8 cellular contexts compared by ENCODE assay signal in the genomic region with DNA sequence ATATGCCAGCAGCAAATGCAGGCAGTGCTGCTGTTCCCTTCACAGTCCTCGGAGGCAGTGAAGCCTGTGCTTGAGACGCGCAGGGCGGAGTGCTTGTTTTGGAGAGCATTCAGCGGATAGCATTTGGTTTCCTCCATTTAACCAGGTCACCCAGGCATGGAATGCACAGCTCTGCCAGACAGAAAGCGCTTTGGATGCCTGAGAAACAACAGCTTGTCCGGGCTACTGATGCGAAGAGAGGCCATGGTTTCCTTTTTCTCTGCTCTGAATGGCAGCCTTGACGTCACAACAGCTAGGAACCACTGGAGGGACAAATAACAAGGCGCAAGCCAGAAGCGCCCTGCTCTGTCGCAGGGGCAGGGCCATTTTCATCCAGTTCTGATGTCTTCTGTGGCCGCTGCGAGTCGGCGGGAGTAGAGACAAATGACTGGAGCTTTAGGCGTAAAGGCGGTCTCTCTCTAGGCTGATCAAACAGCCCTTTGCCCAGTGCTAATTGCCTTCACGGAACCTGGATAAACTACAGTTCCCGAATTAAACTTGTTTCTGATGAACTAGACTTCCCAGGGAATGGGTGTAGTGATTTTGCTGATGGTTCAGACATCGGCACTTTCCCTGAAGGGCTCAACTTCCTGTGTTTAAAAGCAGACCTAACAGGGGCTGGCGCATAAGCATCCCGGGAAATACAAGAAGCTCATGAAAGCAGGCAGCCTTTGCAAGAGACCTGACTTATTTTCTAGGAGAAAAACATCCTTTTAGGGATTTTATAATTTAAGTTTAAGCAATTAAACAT.
A peak's percentile ranks its signal among the peaks of the same experiment; 100 is the strongest.
DNase-seq lines count a peak whose midpoint lies in the region; TF ChIP-seq lines count a peak whose summit lies in the region.

No MANE protein-coding gene starts in this region.

- H2AK5ac ChIP-seq in mesenchymal stem cell (ENCODE audit: low read length, severe bottlenecking) = peak overlapping the region; percentile 62

- peaks cover 51 to 76% of the 10 kb centered on the region in 2 donors for H3K4me1 Mint-ChIP-seq in immature natural killer cell

- peaks cover 23% of the 10 kb centered on the region for H3K79me1 ChIP-seq in mesenchymal stem cell (replicated peaks; ENCODE audit: low read length, poor library complexity, severe bottlenecking)

- no peak overlapping the region for H3K23ac ChIP-seq in mesenchymal stem cell (ENCODE audit: low read length in 2 of 2)

- DNase-seq in A673 (ENCODE audit: low spot score) (peak; percentile 65), NCI-H2029 (lab: John Stamatoyannopoulos, UW) (peak; percentile 87), choroid plexus epithelial cell (ENCODE audit: low read depth) (peak; percentile 94), mesenchymal stem cell (no peak), tibial nerve (ENCODE audit: low spot score in 2 of 2) (peak; percentile 47 to 57), immature natural killer cell (no peak), GF-D8 (lab: John Stamatoyannopoulos, UW) (no peak), GM10248 (ENCODE audit: extremely low spot score) (no peak)

- H3K27ac ChIP-seq in A673 (ENCODE audit: low read depth, low read length, poor library complexity, severe bottlenecking) (peak overlapping the region; percentile 94), mesenchymal stem cell (ENCODE audit: low read length, poor library complexity, severe bottlenecking) (peak overlapping the region; percentile 81), tibial nerve (peak overlapping the region; percentile 79 to 94 (median 86))

- H3K9me3 ChIP-seq in A673 (ENCODE audit: low read depth, low read length, poor library complexity, severe bottlenecking) (no peaks in the 10 kb centered on the region), mesenchymal stem cell (ENCODE audit: control insufficient read depth, low read length) (no peaks in the 10 kb centered on the region), tibial nerve (no peaks in the 10 kb centered on the region)

- CTCF ChIA-PET in A673 (lab: Charles Lee) (interaction anchor here (0.5 to 1.0 kb wide), 2 partner anchors 25 to 39 kb away, joined by 3 to 4 read pairs; no protein-coding TSS in a partner anchor), GM10248 (lab: Yijun Ruan, JAX) (interaction anchor here (0.6 to 1.7 kb wide), 9 partner anchors 8 to 538 kb away, joined by 3 to 8 read pairs (median 3); no protein-coding TSS in a partner anchor)

- H3K14ac ChIP-seq in mesenchymal stem cell (ENCODE audit: low read length in 2 of 2) = no peak overlapping the region

- H3K4ac ChIP-seq in mesenchymal stem cell (ENCODE audit: low read depth in 1 of 2, low read length in 2 of 2) = no peak overlapping the region

- H3K27me3 ChIP-seq in A673 (replicated peaks; ENCODE audit: insufficient read depth, low read depth, low read length, poor library complexity) (no peaks in the 10 kb centered on the region), mesenchymal stem cell (ENCODE audit: control insufficient read depth in 1 of 2, insufficient read depth in 1 of 2, low read length in 2 of 2) (no peaks in the 10 kb centered on the region), tibial nerve (no peaks in the 10 kb centered on the region)

- H3K4me3 ChIP-seq in A673 (ENCODE audit: low read depth, low read length, poor library complexity, severe bottlenecking) = peak overlapping the region; percentile 18
- H3K4me3 ChIP-seq in choroid plexus epithelial cell (ENCODE audit: low read depth, low read length) = peak overlapping the region; percentile 13
- H3K4me3 ChIP-seq in mesenchymal stem cell (ENCODE audit: insufficient read depth in 1 of 2, low read depth in 1 of 2, low read length in 2 of 2) = no peak overlapping the region
- peak overlapping the region in 3 of 4 donors; percentile 4 to 26 (median 20) for H3K4me3 ChIP-seq in tibial nerve

- H3K36me3 Mint-ChIP-seq in immature natural killer cell = peaks cover 0 to 5% (median 4%) of the 10 kb centered on the region in 3 donors

- no peak overlapping the region for H3K27ac Mint-ChIP-seq in immature natural killer cell

- peaks cover 4 to 25% (median 5%) of the 10 kb centered on the region in 3 donors for H3K27me3 Mint-ChIP-seq in immature natural killer cell (ENCODE audit: low read depth in 3 of 3)

- H2AFZ ChIP-seq in mesenchymal stem cell (ENCODE audit: low read depth, low read length) = no peak overlapping the region

- no peak overlapping the region for H3K4me3 Mint-ChIP-seq in immature natural killer cell

- POLR2A ChIA-PET in A673 (lab: Charles Lee; ENCODE audit: low non-redundant PET) (no interaction called here), GM10248 (lab: Yijun Ruan, JAX) (interaction anchor here (0.6 kb wide), 1 partner anchor 10 kb away, joined by 3 read pairs; no protein-coding TSS in a partner anchor)

- WGBS in mesenchymal stem cell = 91% methylated on average over 23 of the region's 23 CpGs
- WGBS in tibial nerve, 2 donors = 26 to 47% methylated on average over 23 of the region's 23 CpGs

- H2BK12ac ChIP-seq in mesenchymal stem cell (ENCODE audit: low read length in 2 of 2) = peak overlapping the region; percentile 29 to 31

- H2BK5ac ChIP-seq in mesenchymal stem cell (ENCODE audit: low read depth, low read length, poor library complexity, severe bottlenecking) = no peak overlapping the region

- H4K8ac ChIP-seq in mesenchymal stem cell (ENCODE audit: low read length) = no peak overlapping the region

- peak; percentile 70 to 92 for TF ChIP-seq EP300 in tibial nerve (IDR thresholded peaks at IDR 0.05)

- no peak overlapping the region for H3K4me2 ChIP-seq in mesenchymal stem cell (ENCODE audit: low read length, poor library complexity, severe bottlenecking)

- no peak overlapping the region for H2BK120ac ChIP-seq in mesenchymal stem cell (ENCODE audit: low read depth, low read length)

- peak overlapping the region; percentile 61 for H4K91ac ChIP-seq in mesenchymal stem cell (ENCODE audit: low read length)

- TF ChIP-seq CTCF in A673 (conservative IDR thresholded peaks at IDR 0.05; ENCODE audit: low read depth, low read length) (no peak), choroid plexus epithelial cell (conservative IDR thresholded peaks at IDR 0.05; ENCODE audit: low read depth, low read length) (peak; percentile 23), tibial nerve (IDR thresholded peaks at IDR 0.05) (no peak), GM10248 (IDR thresholded peaks at IDR 0.05; ENCODE audit: control extremely low read depth, extremely low read depth, low read depth, missing control alignments) (no peak)

- H3K9me3 Mint-ChIP-seq in immature natural killer cell = no peaks in the 10 kb centered on the region

- BruUV-seq in A673 (replicated peaks; lab: Mats Ljungman, UMichigan) = no TSS peak

- intact Hi-C loops in A673 (cut with micrococcal nuclease; ENCODE audit: unreplicated experiment) = no loop called here

- H2BK15ac ChIP-seq in mesenchymal stem cell (ENCODE audit: low read depth, poor library complexity, severe bottlenecking) = no peak overlapping the region

- H3K4me1 ChIP-seq in A673 (ENCODE audit: insufficient read depth, low read length, poor library complexity, severe bottlenecking) (peaks cover 93% of the 10 kb centered on the region), mesenchymal stem cell (ENCODE audit: control insufficient read depth, insufficient read depth, low read depth, low read length) (peaks cover 18% of the 10 kb centered on the region), tibial nerve (peaks cover 0 to 98% (median 72%) of the 10 kb centered on the region in 4 donors)

- no peak overlapping the region for H3K18ac ChIP-seq in mesenchymal stem cell (ENCODE audit: low read depth in 1 of 2, low read length in 2 of 2)

- H3K36me3 ChIP-seq in A673 (ENCODE audit: insufficient read depth, low read length, poor library complexity, severe bottlenecking) (peaks cover 22% of the 10 kb centered on the region), mesenchymal stem cell (ENCODE audit: control insufficient read depth in 1 of 2, insufficient read depth in 2 of 2, low read depth in 1 of 2, low read length in 2 of 2) (peaks cover 5 to 79% of the 10 kb centered on the region in 2 experiments), tibial nerve (no peaks in the 10 kb centered on the region)

- peak overlapping the region; percentile 55 for H3K9ac ChIP-seq in mesenchymal stem cell (ENCODE audit: low read length)

- peak; percentile 44 to 53 for TF ChIP-seq POLR2A in tibial nerve (IDR thresholded peaks at IDR 0.05)

Comparison
In these comparisons a context has a peak if more than half of its experiments do, and no peak if none do; other contexts are left out.
1. DNase-seq: peak in A673 (single experiment), NCI-H2029 (single experiment), choroid plexus epithelial cell (single experiment) and tibial nerve (2 of 2); none in mesenchymal stem cell (single experiment), immature natural killer cell (0 of 3), GF-D8 (single experiment) and GM10248 (single experiment).
2. H3K4me3 ChIP-seq: peak in A673 (single experiment), choroid plexus epithelial cell (single experiment) and tibial nerve (3 of 4); none in mesenchymal stem cell (0 of 2).
3. Peak in every context shown above with its lines, with median percentiles within 50 percentile points of each other: H3K27ac ChIP-seq.